ENCODE assay signal across 28 cellular contexts in genomic region chr2:112713926-112714325, GRCh38. TPM values are rescaled to one million over a fixed set of nuclear protein-coding genes. Genes with fewer than 3 reads are reported as not detected.
DNase-seq lines count a peak whose midpoint lies in the region; ATAC-seq, FAIRE-seq and TF ChIP-seq lines count a peak whose summit lies in the region.
"Had no signal": no experiment of that assay in that cellular context is flagged by ENCODE, and none has a peak within 500 bp of the region (broad histone marks: within the 10 kb centered on the region; RNA-seq: fewer than 3 reads in every experiment).

No MANE protein-coding gene starts in this region.

- H3K79me2 ChIP-seq in astrocyte (ENCODE audit: insufficient read depth, low read length), result no peaks in the 10 kb centered on the region

- no peaks in the 10 kb centered on the region for H3K9me3 Mint-ChIP-seq in activated naive CD4-positive, alpha-beta T cell treated with anti-CD3 and anti-CD28 coated beads, Interleukin-2, amount 50 U/mL, for 24 hours
- H3K9me3 Mint-ChIP-seq in activated naive CD4-positive, alpha-beta T cell treated with anti-CD3 and anti-CD28 coated beads, Interleukin-2, amount 10 ng/mL, durations not matched to agents 7 days and 5 days, result no peaks in the 10 kb centered on the region
- peaks cover 5% of the 10 kb centered on the region for H3K9me3 Mint-ChIP-seq in astrocyte (ENCODE audit: unreplicated experiment)
- no peaks in the 10 kb centered on the region for H3K9me3 Mint-ChIP-seq in stimulated activated memory B cell treated with anti-CD40 and anti-IgM and Interleukin-4, amounts not matched to agents 10 μg/mL and 1 μg/mL and 100 μg/mL, for 72 hours
- H3K9me3 Mint-ChIP-seq in activated naive CD8-positive, alpha-beta T cell treated with anti-CD3 and anti-CD28 coated beads for 36 hours, result no peaks in the 10 kb centered on the region
- H3K9me3 Mint-ChIP-seq: GM23338, H9 had no signal

- H3K4me3 ChIP-seq in astrocyte (ENCODE audit: insufficient read depth, low read depth, low read length), result no peak overlapping the region
- H3K4me3 ChIP-seq: GM23338 had no signal

- H3K27ac Mint-ChIP-seq in activated naive CD4-positive, alpha-beta T cell treated with anti-CD3 and anti-CD28 coated beads, Interleukin-2, amount 50 U/mL, for 24 hours, result peak overlapping the region; percentile 8
- H3K27ac Mint-ChIP-seq in activated naive CD4-positive, alpha-beta T cell treated with anti-CD3 and anti-CD28 coated beads, Interleukin-2, amount 10 ng/mL, durations not matched to agents 7 days and 5 days, result no peak overlapping the region
- H3K27ac Mint-ChIP-seq in astrocyte (ENCODE audit: unreplicated experiment), result no peak overlapping the region
- peak overlapping the region; percentile 41 for H3K27ac Mint-ChIP-seq in stimulated activated memory B cell treated with anti-CD40 and anti-IgM and Interleukin-4, amounts not matched to agents 10 μg/mL and 1 μg/mL and 100 μg/mL, for 72 hours
- H3K27ac Mint-ChIP-seq in activated naive CD8-positive, alpha-beta T cell treated with anti-CD3 and anti-CD28 coated beads for 36 hours, result no peak overlapping the region
- H3K27ac Mint-ChIP-seq: GM23338, H9 had no signal

- CTCF ChIA-PET in activated naive CD4-positive, alpha-beta T cell treated with anti-CD3 and anti-CD28 coated beads, Interleukin-2, amount 10 ng/mL, durations not matched to agents 7 days and 5 days (lab: Charles Lee), result interaction anchor here (1.5 to 2.2 kb wide), 2 partner anchors 11 to 23 kb away, joined by 4 to 5 read pairs; no protein-coding TSS in a partner anchor

- no peaks in the 10 kb centered on the region for H3K36me3 Mint-ChIP-seq in activated naive CD4-positive, alpha-beta T cell treated with anti-CD3 and anti-CD28 coated beads, Interleukin-2, amount 50 U/mL, for 24 hours
- no peaks in the 10 kb centered on the region for H3K36me3 Mint-ChIP-seq in activated naive CD4-positive, alpha-beta T cell treated with anti-CD3 and anti-CD28 coated beads, Interleukin-2, amount 10 ng/mL, durations not matched to agents 7 days and 5 days
- H3K36me3 Mint-ChIP-seq in astrocyte (ENCODE audit: low read depth, unreplicated experiment), result peaks cover 2% of the 10 kb centered on the region
- H3K36me3 Mint-ChIP-seq in stimulated activated memory B cell treated with anti-CD40 and anti-IgM and Interleukin-4, amounts not matched to agents 10 μg/mL and 1 μg/mL and 100 μg/mL, for 72 hours, result no peaks in the 10 kb centered on the region
- H3K36me3 Mint-ChIP-seq in activated naive CD8-positive, alpha-beta T cell treated with anti-CD3 and anti-CD28 coated beads for 36 hours, result no peaks in the 10 kb centered on the region
- H3K36me3 Mint-ChIP-seq: CD4-positive, CD25-positive, alpha-beta regulatory T cell had no signal

- H4K20me1 ChIP-seq in astrocyte (ENCODE audit: insufficient read depth, low read length), result no peaks in the 10 kb centered on the region

- peaks cover 2% of the 10 kb centered on the region for H3K27me3 Mint-ChIP-seq in activated naive CD4-positive, alpha-beta T cell treated with anti-CD3 and anti-CD28 coated beads, Interleukin-2, amount 50 U/mL, for 24 hours
- H3K27me3 Mint-ChIP-seq in activated naive CD4-positive, alpha-beta T cell treated with anti-CD3 and anti-CD28 coated beads, Interleukin-2, amount 10 ng/mL, durations not matched to agents 7 days and 5 days, result peaks cover 71% of the 10 kb centered on the region
- peaks cover 51% of the 10 kb centered on the region for H3K27me3 Mint-ChIP-seq in astrocyte (ENCODE audit: low read depth, unreplicated experiment)
- no peaks in the 10 kb centered on the region for H3K27me3 Mint-ChIP-seq in stimulated activated memory B cell treated with anti-CD40 and anti-IgM and Interleukin-4, amounts not matched to agents 10 μg/mL and 1 μg/mL and 100 μg/mL, for 72 hours
- no peaks in the 10 kb centered on the region for H3K27me3 Mint-ChIP-seq in activated naive CD8-positive, alpha-beta T cell treated with anti-CD3 and anti-CD28 coated beads for 36 hours

- H3K4me1 ChIP-seq in astrocyte (ENCODE audit: insufficient read depth, low read length), result peaks cover 17% of the 10 kb centered on the region
- H3K4me1 ChIP-seq: BE2C had no signal

- H3K27ac ChIP-seq in astrocyte (ENCODE audit: low read depth, low read length), result peak overlapping the region; percentile 58

- H3K4me3 Mint-ChIP-seq in activated naive CD4-positive, alpha-beta T cell treated with anti-CD3 and anti-CD28 coated beads, Interleukin-2, amount 50 U/mL, for 24 hours, result no peak overlapping the region
- no peak overlapping the region for H3K4me3 Mint-ChIP-seq in activated naive CD4-positive, alpha-beta T cell treated with anti-CD3 and anti-CD28 coated beads, Interleukin-2, amount 10 ng/mL, durations not matched to agents 7 days and 5 days
- no peak overlapping the region for H3K4me3 Mint-ChIP-seq in astrocyte (ENCODE audit: unreplicated experiment)
- no peak overlapping the region for H3K4me3 Mint-ChIP-seq in stimulated activated memory B cell treated with anti-CD40 and anti-IgM and Interleukin-4, amounts not matched to agents 10 μg/mL and 1 μg/mL and 100 μg/mL, for 72 hours
- no peak overlapping the region for H3K4me3 Mint-ChIP-seq in activated naive CD8-positive, alpha-beta T cell treated with anti-CD3 and anti-CD28 coated beads for 36 hours
- H3K4me3 Mint-ChIP-seq: GM23338, H9 had no signal

- H3K27me3 ChIP-seq in astrocyte (ENCODE audit: insufficient read depth, low read length), result peaks cover 3% of the 10 kb centered on the region
- H3K27me3 ChIP-seq: BE2C had no signal

- no peak for TF ChIP-seq CTCF in astrocyte (IDR thresholded peaks at IDR 0.05; ENCODE audit: insufficient read depth, low read depth, low read length)

- no peak for DNase-seq in activated naive CD4-positive, alpha-beta T cell treated with anti-CD3 and anti-CD28 coated beads, Interleukin-2, amount 10 ng/mL, durations not matched to agents 7 days and 5 days
- DNase-seq in astrocyte (ENCODE audit: low read depth) (no peak), mesenteric fat pad (ENCODE audit: low spot score) (peak; percentile 30)
- no peak for DNase-seq in activated naive CD8-positive, alpha-beta T cell treated with anti-CD3 and anti-CD28 coated beads for 36 hours
- DNase-seq: 8988T; ACHN; BE2C; CD4-positive, CD25-positive, alpha-beta regulatory T cell; COR-L47; DMS53; H9; NCI-H1417; NCI-H1694; NCI-H2029 treated with DMSO at 0.1 percent for 48 hours; NCI-H446 treated with DMSO at 0.1 percent for 48 hours; NCI-H526; NCI-H82; NK-92 treated with Interleukin-12 subunit alpha and Interleukin-12 subunit beta, amount 100 ng/mL, for 24 hours; SK-N-SH had no signal

- H3K9ac ChIP-seq in astrocyte (ENCODE audit: low read length), result peak overlapping the region; percentile 57
- H3K9ac ChIP-seq: SK-N-SH had no signal

- no peak overlapping the region for H2AFZ ChIP-seq in astrocyte (ENCODE audit: low read depth, low read length)
- H2AFZ ChIP-seq: GM23338 had no signal

- ATAC-seq in stimulated activated memory B cell treated with anti-CD40 and anti-IgM and Interleukin-4, amounts not matched to agents 10 μg/mL and 1 μg/mL and 100 μg/mL, for 72 hours, result no peak
- no peak for ATAC-seq in GM18861 (IDR thresholded peaks at IDR 0.05; ENCODE audit: unreplicated experiment)
- no peak for ATAC-seq in GM18498 (IDR thresholded peaks at IDR 0.05; ENCODE audit: unreplicated experiment)
- ATAC-seq: GM23338 had no signal

- FAIRE-seq in astrocyte (lab: Jason Lieb, UNC), result no peak

- H3K4me1 Mint-ChIP-seq in activated naive CD4-positive, alpha-beta T cell treated with anti-CD3 and anti-CD28 coated beads, Interleukin-2, amount 50 U/mL, for 24 hours, result no peaks in the 10 kb centered on the region
- H3K4me1 Mint-ChIP-seq in activated naive CD4-positive, alpha-beta T cell treated with anti-CD3 and anti-CD28 coated beads, Interleukin-2, amount 10 ng/mL, durations not matched to agents 7 days and 5 days, result peaks cover 8% of the 10 kb centered on the region
- peaks cover 7% of the 10 kb centered on the region for H3K4me1 Mint-ChIP-seq in astrocyte (ENCODE audit: low read depth, unreplicated experiment)
- H3K4me1 Mint-ChIP-seq in stimulated activated memory B cell treated with anti-CD40 and anti-IgM and Interleukin-4, amounts not matched to agents 10 μg/mL and 1 μg/mL and 100 μg/mL, for 72 hours, result peaks cover 52% of the 10 kb centered on the region
- H3K4me1 Mint-ChIP-seq in activated naive CD8-positive, alpha-beta T cell treated with anti-CD3 and anti-CD28 coated beads for 36 hours, result peaks cover 6% of the 10 kb centered on the region
- H3K4me1 Mint-ChIP-seq: H9 had no signal

- H3K4me2 ChIP-seq in astrocyte (ENCODE audit: low read length), result peak overlapping the region; percentile 74
- H3K4me2 ChIP-seq: GM23338, SK-N-SH had no signal

- H3K9me3 ChIP-seq in astrocyte (ENCODE audit: insufficient read depth, low read depth, low read length), result no peaks in the 10 kb centered on the region
- H3K9me3 ChIP-seq: BE2C, SK-N-SH had no signal

- H3K36me3 ChIP-seq in astrocyte (ENCODE audit: insufficient read depth, low read length), result no peaks in the 10 kb centered on the region
- H3K36me3 ChIP-seq: BE2C had no signal

RNA-seq across cellular contexts. Expression of gene NT5DC4, which starts 6.9 kb away (rescaled TPM):
- total RNA-seq in astrocyte (not detected in 2 replicates), mesenteric fat pad (not detected)
- not detected for total RNA-seq in activated naive CD8-positive, alpha-beta T cell treated with anti-CD3 and anti-CD28 coated beads for 36 hours
- total RNA-seq: CD4-positive, CD25-positive, alpha-beta regulatory T cell; Daoy; G401; GM23338; H9; LHCN-M2; MCF 10A had no signal

RNA-seq across cellular contexts. Expression of gene CKAP2L, which starts 50.5 kb away (rescaled TPM):
- total RNA-seq in astrocyte (0.96 and 2.1 TPM in 2 replicates), mesenteric fat pad (not detected)
- total RNA-seq in activated naive CD8-positive, alpha-beta T cell treated with anti-CD3 and anti-CD28 coated beads for 36 hours, result 10 to 100 TPM; 24.3 to 25.8 TPM

Comparison
In these comparisons a context has a peak if more than half of its experiments do, and no peak if none do; other contexts are left out.
1. H3K27ac Mint-ChIP-seq: peak in activated naive CD4-positive, alpha-beta T cell treated with anti-CD3 and anti-CD28 coated beads, Interleukin-2, amount 50 U/mL, for 24 hours (single experiment) and stimulated activated memory B cell treated with anti-CD40 and anti-IgM and Interleukin-4, amounts not matched to agents 10 μg/mL and 1 μg/mL and 100 μg/mL, for 72 hours (single experiment); none in activated naive CD4-positive, alpha-beta T cell treated with anti-CD3 and anti-CD28 coated beads, Interleukin-2, amount 10 ng/mL, durations not matched to agents 7 days and 5 days (single experiment), astrocyte (single experiment) and activated naive CD8-positive, alpha-beta T cell treated with anti-CD3 and anti-CD28 coated beads for 36 hours (single experiment).